Comparison of ENCODE assay signal across 8 cellular contexts in genomic region chr4:88823058-88823919, GRCh38.
DNase-seq lines count a peak whose midpoint lies in the region; ATAC-seq and TF ChIP-seq lines count a peak whose summit lies in the region.

No MANE protein-coding gene starts in this region.

- H3K27ac ChIP-seq in DND-41 (ENCODE audit: low read length) (peak overlapping the region; percentile 75), ovary (peak overlapping the region; percentile 11 to 91), transverse colon (peak overlapping the region; percentile 94 to 96 (median 96))

- H3K4me1 ChIP-seq in DND-41 (ENCODE audit: insufficient read depth, low read length), result peaks cover 42% of the 10 kb centered on the region
- no peaks in the 10 kb centered on the region for H3K4me1 ChIP-seq in ovary (ENCODE audit: insufficient read depth)
- peaks cover 13 to 44% (median 28%) of the 10 kb centered on the region in 4 donors for H3K4me1 ChIP-seq in transverse colon

- no peak for TF ChIP-seq EP300 in ovary (IDR thresholded peaks at IDR 0.05)
- peak; percentile 34 for TF ChIP-seq EP300 in transverse colon (IDR thresholded peaks at IDR 0.05; ENCODE audit: low read depth)

- peak overlapping the region; percentile 77 for H3K4me2 ChIP-seq in DND-41 (ENCODE audit: insufficient read depth, low read length)

- H3K27ac Mint-ChIP-seq in activated naive CD8-positive, alpha-beta T cell treated with anti-CD3 and anti-CD28 coated beads, Interleukin-2, amount 10 ng/mL, durations not matched to agents 7 days and 5 days, result peak overlapping the region; percentile 96

- H3K9me3 ChIP-seq in DND-41 (ENCODE audit: insufficient read depth, low read length, severe bottlenecking), result no peaks in the 10 kb centered on the region
- H3K9me3 ChIP-seq in ovary, result no peaks in the 10 kb centered on the region
- no peaks in the 10 kb centered on the region for H3K9me3 ChIP-seq in transverse colon

- H3K27me3 Mint-ChIP-seq in activated naive CD8-positive, alpha-beta T cell treated with anti-CD3 and anti-CD28 coated beads, Interleukin-2, amount 10 ng/mL, durations not matched to agents 7 days and 5 days, result no peaks in the 10 kb centered on the region

- ATAC-seq in DND-41 (ENCODE audit: insufficient read depth, low read depth) (peak; percentile 93), GM21825 (IDR thresholded peaks at IDR 0.05; ENCODE audit: unreplicated experiment) (peak; percentile 98), Right ventricle myocardium superior (ENCODE audit: poor library complexity) (peak; percentile 96)
- ATAC-seq in activated naive CD8-positive, alpha-beta T cell treated with anti-CD3 and anti-CD28 coated beads, Interleukin-2, amount 10 ng/mL, durations not matched to agents 7 days and 5 days (ENCODE audit: low read depth), result peak; percentile 93

- H3K4me1 Mint-ChIP-seq in activated naive CD8-positive, alpha-beta T cell treated with anti-CD3 and anti-CD28 coated beads, Interleukin-2, amount 10 ng/mL, durations not matched to agents 7 days and 5 days, result peaks cover 28% of the 10 kb centered on the region

- DNase-seq in DND-41 (peak; percentile 78), KBM-7 (peak; percentile 91), SK-MEL-5 (ENCODE audit: low read depth, low spot score) (peak; percentile 73), Right ventricle myocardium superior (peak; percentile 92), ovary (peak; percentile 87 to 93 (median 91)), transverse colon (peak; percentile 90)
- peak; percentile 60 for DNase-seq in activated naive CD8-positive, alpha-beta T cell treated with anti-CD3 and anti-CD28 coated beads, Interleukin-2, amount 10 ng/mL, durations not matched to agents 7 days and 5 days

- H3K36me3 ChIP-seq in DND-41 (ENCODE audit: insufficient read depth, low read length) (no peaks in the 10 kb centered on the region), ovary (no peaks in the 10 kb centered on the region), transverse colon (no peaks in the 10 kb centered on the region)

- H3K4me3 Mint-ChIP-seq in activated naive CD8-positive, alpha-beta T cell treated with anti-CD3 and anti-CD28 coated beads, Interleukin-2, amount 10 ng/mL, durations not matched to agents 7 days and 5 days, result peak overlapping the region; percentile 97

- POLR2A ChIA-PET in activated naive CD8-positive, alpha-beta T cell treated with anti-CD3 and anti-CD28 coated beads, Interleukin-2, amount 10 ng/mL, durations not matched to agents 7 days and 5 days (lab: Charles Lee), result interaction anchor here (0.5 to 1.3 kb wide), 5 partner anchors 127 to 440 kb away, joined by 3 read pairs; no protein-coding TSS in a partner anchor

- H3K27me3 ChIP-seq in DND-41 (ENCODE audit: insufficient read depth, low read length, poor library complexity) (peaks cover 10% of the 10 kb centered on the region), ovary (no peaks in the 10 kb centered on the region), transverse colon (no peaks in the 10 kb centered on the region)

- peaks cover 2% of the 10 kb centered on the region for H3K36me3 Mint-ChIP-seq in activated naive CD8-positive, alpha-beta T cell treated with anti-CD3 and anti-CD28 coated beads, Interleukin-2, amount 10 ng/mL, durations not matched to agents 7 days and 5 days

- peak; percentile 57 for TF ChIP-seq POLR2A in ovary (IDR thresholded peaks at IDR 0.05)
- TF ChIP-seq POLR2A in transverse colon (IDR thresholded peaks at IDR 0.05), result peak; percentile 94

- H3K9me3 Mint-ChIP-seq in activated naive CD8-positive, alpha-beta T cell treated with anti-CD3 and anti-CD28 coated beads, Interleukin-2, amount 10 ng/mL, durations not matched to agents 7 days and 5 days, result no peaks in the 10 kb centered on the region

- intact Hi-C loops in Right ventricle myocardium superior (cut with DNase I), result loop anchor here (2.0 to 5.0 kb wide), 2 partner anchors 202 to 289 kb away; partner anchors contain the start of gene TIGD2
- intact Hi-C loops in ovary (cut with DNase I), result loop anchor here in 1 of 4 donors (5.0 to 10.0 kb wide), 2 partner anchors 118 to 199 kb away; no protein-coding TSS in a partner anchor
- intact Hi-C loops in transverse colon (cut with DNase I; ENCODE audit: low total_unique reads), result no loop called here

- peak overlapping the region; percentile 50 for H3K9ac ChIP-seq in DND-41 (ENCODE audit: low read depth, low read length)

- peak overlapping the region; percentile 94 for H2AFZ ChIP-seq in DND-41 (ENCODE audit: low read depth, low read length)

- H3K79me2 ChIP-seq in DND-41 (ENCODE audit: insufficient read depth, low read length), result no peaks in the 10 kb centered on the region

- H4K20me1 ChIP-seq in DND-41 (ENCODE audit: insufficient read depth, low read length), result no peaks in the 10 kb centered on the region

- WGBS in ovary, 3 donors, result 0 to 2% (median 0%) methylated on average over 16 of the region's 16 CpGs
- 0 to 2% methylated on average over 9 to 16 of the region's 16 CpGs for WGBS in transverse colon (ENCODE audit: low coverage in 1 of 2), 2 donors

- TF ChIP-seq CTCF in DND-41 (IDR thresholded peaks at IDR 0.05; ENCODE audit: borderline replicate concordance, extremely low read depth, low read length, poor library complexity, severe bottlenecking) (no peak), ovary (IDR thresholded peaks at IDR 0.05) (no peak), transverse colon (IDR thresholded peaks at IDR 0.05) (no peak)

- peak overlapping the region; percentile 30 to 83 for H3K4me3 ChIP-seq in DND-41 (ENCODE audit: low read depth in 1 of 2, low read length in 2 of 2)
- peak overlapping the region; percentile 51 for H3K4me3 ChIP-seq in ovary
- peak overlapping the region; percentile 29 to 59 (median 44) for H3K4me3 ChIP-seq in transverse colon

- in situ Hi-C loops in KBM-7 (cut with MboI; ENCODE audit: low pct_unique_long_range_greater_than_20kb, low sequenced_read_pairs), result loop anchor here (25.0 kb wide), 1 partner anchor 189 kb away; no protein-coding TSS in a partner anchor
- in situ Hi-C loops in SK-MEL-5 (cut with HindIII; ENCODE audit: low pct_unique_long_range_greater_than_20kb, low sequenced_read_pairs), result no loop called here
- in situ Hi-C loops in transverse colon (cut with MboI; ENCODE audit: low pct_ligation_motif_present in 1 of 4, low pct_unique_long_range_greater_than_20kb in 1 of 4, low sequenced_read_pairs in 3 of 4), result loop anchor here in 2 of 4 donors (25.0 kb wide), 2 partner anchors 189 to 286 kb away; no protein-coding TSS in a partner anchor

Comparison
In these comparisons a context has a peak if more than half of its experiments do, and no peak if none do; other contexts are left out.
1. Peak in every context shown above with its lines: DNase-seq, ATAC-seq, H3K4me3 ChIP-seq and H3K27ac ChIP-seq.